Comparison of ENCODE assay signal across 1 cellular context in genomic region chr22:37560682-37561208, GRCh38.
TF ChIP-seq lines count a peak whose summit lies in the region.

No MANE protein-coding gene starts in this region.

TF ChIP-seq in HEK293, 187 proteins besides CTCF, POLR2A, EP300 and RAD21 (continued from another document and continues in another):
- TF ChIP-seq ZNF341 (tag by site-specific recombination; IDR thresholded peaks at IDR 0.05; ENCODE audit: low read depth) = peak; percentile 62; the same call in 1 of the 2 replicates
- peak; percentile 21; the same call in 1 of the 2 replicates for TF ChIP-seq WT1 (tag by site-specific recombination; IDR thresholded peaks at IDR 0.05)
- TF ChIP-seq BCL11A (tag by site-specific recombination; IDR thresholded peaks at IDR 0.05; ENCODE audit: low read depth) = peak; percentile 38; the same call in 1 of the 2 replicates
- TF ChIP-seq ZNF292 (tag by site-specific recombination; IDR thresholded peaks at IDR 0.05; ENCODE audit: borderline replicate concordance, low read depth) = no peak
- no peak for TF ChIP-seq KLF17 (tag by site-specific recombination; IDR thresholded peaks at IDR 0.05)
- peak; percentile 31; the same call in 1 of the 2 replicates for TF ChIP-seq KLF16 (tag by site-specific recombination; IDR thresholded peaks at IDR 0.05)
- no peak for TF ChIP-seq ZNF600 (tag by site-specific recombination; IDR thresholded peaks at IDR 0.05)
- TF ChIP-seq, protein P1, sequence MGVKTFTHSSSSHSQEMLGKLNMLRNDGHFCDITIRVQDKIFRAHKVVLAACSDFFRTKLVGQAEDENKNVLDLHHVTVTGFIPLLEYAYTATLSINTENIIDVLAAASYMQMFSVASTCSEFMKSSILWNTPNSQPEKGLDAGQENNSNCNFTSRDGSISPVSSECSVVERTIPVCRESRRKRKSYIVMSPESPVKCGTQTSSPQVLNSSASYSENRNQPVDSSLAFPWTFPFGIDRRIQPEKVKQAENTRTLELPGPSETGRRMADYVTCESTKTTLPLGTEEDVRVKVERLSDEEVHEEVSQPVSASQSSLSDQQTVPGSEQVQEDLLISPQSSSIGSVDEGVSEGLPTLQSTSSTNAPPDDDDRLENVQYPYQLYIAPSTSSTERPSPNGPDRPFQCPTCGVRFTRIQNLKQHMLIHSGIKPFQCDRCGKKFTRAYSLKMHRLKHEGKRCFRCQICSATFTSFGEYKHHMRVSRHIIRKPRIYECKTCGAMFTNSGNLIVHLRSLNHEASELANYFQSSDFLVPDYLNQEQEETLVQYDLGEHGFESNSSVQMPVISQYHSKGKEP (tag by site-specific recombination; IDR thresholded peaks at IDR 0.05) = no peak
- no peak for TF ChIP-seq ZNF148 (tag by site-specific recombination; IDR thresholded peaks at IDR 0.05; ENCODE audit: borderline replicate concordance)
- no peak; the same call in 1 of the 2 replicates for TF ChIP-seq ZNF335 (tag by site-specific recombination; conservative IDR thresholded peaks at IDR 0.05)
- no peak for TF ChIP-seq ZNF645 (tag by site-specific recombination; IDR thresholded peaks at IDR 0.05)
- no peak for TF ChIP-seq RBAK (tag by site-specific recombination; IDR thresholded peaks at IDR 0.05)
- TF ChIP-seq, protein P2, sequence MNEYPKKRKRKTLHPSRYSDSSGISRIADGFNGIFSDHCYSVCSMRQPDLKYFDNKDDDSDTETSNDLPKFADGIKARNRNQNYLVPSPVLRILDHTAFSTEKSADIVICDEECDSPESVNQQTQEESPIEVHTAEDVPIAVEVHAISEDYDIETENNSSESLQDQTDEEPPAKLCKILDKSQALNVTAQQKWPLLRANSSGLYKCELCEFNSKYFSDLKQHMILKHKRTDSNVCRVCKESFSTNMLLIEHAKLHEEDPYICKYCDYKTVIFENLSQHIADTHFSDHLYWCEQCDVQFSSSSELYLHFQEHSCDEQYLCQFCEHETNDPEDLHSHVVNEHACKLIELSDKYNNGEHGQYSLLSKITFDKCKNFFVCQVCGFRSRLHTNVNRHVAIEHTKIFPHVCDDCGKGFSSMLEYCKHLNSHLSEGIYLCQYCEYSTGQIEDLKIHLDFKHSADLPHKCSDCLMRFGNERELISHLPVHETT (tag by site-specific recombination; IDR thresholded peaks at IDR 0.05) = no peak
- no peak for TF ChIP-seq ZNF114 (tag by site-specific recombination; IDR thresholded peaks at IDR 0.05)
- TF ChIP-seq REPIN1 (tag by site-specific recombination; IDR thresholded peaks at IDR 0.05; ENCODE audit: low read depth) = no peak
- no peak for TF ChIP-seq ZNF571 (tag by site-specific recombination; IDR thresholded peaks at IDR 0.05)
- no peak for TF ChIP-seq ZNF610 (tag by site-specific recombination; IDR thresholded peaks at IDR 0.05; ENCODE audit: borderline replicate concordance)
- TF ChIP-seq ZNF416 (tag by site-specific recombination; IDR thresholded peaks at IDR 0.05) = no peak
- no peak for TF ChIP-seq ZNF324 (tag by site-specific recombination; IDR thresholded peaks at IDR 0.05)
- TF ChIP-seq OSR2 (tag by site-specific recombination; IDR thresholded peaks at IDR 0.05) = no peak
- TF ChIP-seq ZNF175 (tag by site-specific recombination; IDR thresholded peaks at IDR 0.05) = no peak
- TF ChIP-seq PRDM1 (tag by site-specific recombination; IDR thresholded peaks at IDR 0.05) = no peak
- TF ChIP-seq KLF8 (tag by site-specific recombination; IDR thresholded peaks at IDR 0.05) = peak; percentile 56; the same call in 1 of the 2 replicates
- TF ChIP-seq YY2 (tag by site-specific recombination; IDR thresholded peaks at IDR 0.05) = no peak
- TF ChIP-seq ZNF169 (tag by site-specific recombination; IDR thresholded peaks at IDR 0.05) = no peak
- TF ChIP-seq ZNF585B (tag by site-specific recombination; IDR thresholded peaks at IDR 0.05) = no peak
- TF ChIP-seq ZBTB7A (tag by site-specific recombination; IDR thresholded peaks at IDR 0.05; ENCODE audit: low read depth) = peak; percentile 65
- no peak for TF ChIP-seq ZSCAN4 (tag by site-specific recombination; IDR thresholded peaks at IDR 0.05)
- peak; percentile 71 for TF ChIP-seq INSM2 (tag by site-specific recombination; IDR thresholded peaks at IDR 0.05)
- TF ChIP-seq ZNF202 (tag by site-specific recombination; IDR thresholded peaks at IDR 0.05; ENCODE audit: borderline replicate concordance) = no peak
- no peak for TF ChIP-seq ZNF624 (tag by site-specific recombination; IDR thresholded peaks at IDR 0.05)
- no peak for TF ChIP-seq ZNF16 (tag by site-specific recombination; IDR thresholded peaks at IDR 0.05; ENCODE audit: low read depth)
- no peak for TF ChIP-seq ZNF350 (tag by site-specific recombination; IDR thresholded peaks at IDR 0.05)
- no peak for TF ChIP-seq MEIS1 (CRISPR knock-in tag; IDR thresholded peaks at IDR 0.05; ENCODE audit: borderline replicate concordance)
- TF ChIP-seq ZNF140 (tag by site-specific recombination; IDR thresholded peaks at IDR 0.05) = no peak
- TF ChIP-seq ZSCAN18 (tag by site-specific recombination; IDR thresholded peaks at IDR 0.05) = no peak
- no peak for TF ChIP-seq ZNF580 (tag by site-specific recombination; IDR thresholded peaks at IDR 0.05)
- TF ChIP-seq ZNF23 (tag by site-specific recombination; IDR thresholded peaks at IDR 0.05; ENCODE audit: borderline replicate concordance) = no peak
- no peak for TF ChIP-seq ZNF449 (tag by site-specific recombination; IDR thresholded peaks at IDR 0.05)
- no peak for TF ChIP-seq ZNF660 (tag by site-specific recombination; IDR thresholded peaks at IDR 0.05)
- TF ChIP-seq, protein P3, sequence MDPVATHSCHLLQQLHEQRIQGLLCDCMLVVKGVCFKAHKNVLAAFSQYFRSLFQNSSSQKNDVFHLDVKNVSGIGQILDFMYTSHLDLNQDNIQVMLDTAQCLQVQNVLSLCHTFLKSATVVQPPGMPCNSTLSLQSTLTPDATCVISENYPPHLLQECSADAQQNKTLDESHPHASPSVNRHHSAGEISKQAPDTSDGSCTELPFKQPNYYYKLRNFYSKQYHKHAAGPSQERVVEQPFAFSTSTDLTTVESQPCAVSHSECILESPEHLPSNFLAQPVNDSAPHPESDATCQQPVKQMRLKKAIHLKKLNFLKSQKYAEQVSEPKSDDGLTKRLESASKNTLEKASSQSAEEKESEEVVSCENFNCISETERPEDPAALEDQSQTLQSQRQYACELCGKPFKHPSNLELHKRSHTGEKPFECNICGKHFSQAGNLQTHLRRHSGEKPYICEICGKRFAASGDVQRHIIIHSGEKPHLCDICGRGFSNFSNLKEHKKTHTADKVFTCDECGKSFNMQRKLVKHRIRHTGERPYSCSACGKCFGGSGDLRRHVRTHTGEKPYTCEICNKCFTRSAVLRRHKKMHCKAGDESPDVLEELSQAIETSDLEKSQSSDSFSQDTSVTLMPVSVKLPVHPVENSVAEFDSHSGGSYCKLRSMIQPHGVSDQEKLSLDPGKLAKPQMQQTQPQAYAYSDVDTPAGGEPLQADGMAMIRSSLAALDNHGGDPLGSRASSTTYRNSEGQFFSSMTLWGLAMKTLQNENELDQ (tag by site-specific recombination; IDR thresholded peaks at IDR 0.05; ENCODE audit: low read depth) = no peak
- TF ChIP-seq ZNF704 (tag by site-specific recombination; IDR thresholded peaks at IDR 0.05) = no peak
- TF ChIP-seq TCF7L2 (IDR thresholded peaks at IDR 0.05; ENCODE audit: borderline replicate concordance, low read depth, low read length) = no peak
- no peak for TF ChIP-seq ZFP69B (tag by site-specific recombination; IDR thresholded peaks at IDR 0.05)
- no peak for TF ChIP-seq ZNF239 (tag by site-specific recombination; IDR thresholded peaks at IDR 0.05)
- TF ChIP-seq ZBTB8A (tag by site-specific recombination; IDR thresholded peaks at IDR 0.05) = peak; percentile 82
- TF ChIP-seq MYNN (tag by site-specific recombination; IDR thresholded peaks at IDR 0.05; ENCODE audit: borderline replicate concordance) = no peak
